ENCODE assay signal across 18 cellular contexts in the genomic region with DNA sequence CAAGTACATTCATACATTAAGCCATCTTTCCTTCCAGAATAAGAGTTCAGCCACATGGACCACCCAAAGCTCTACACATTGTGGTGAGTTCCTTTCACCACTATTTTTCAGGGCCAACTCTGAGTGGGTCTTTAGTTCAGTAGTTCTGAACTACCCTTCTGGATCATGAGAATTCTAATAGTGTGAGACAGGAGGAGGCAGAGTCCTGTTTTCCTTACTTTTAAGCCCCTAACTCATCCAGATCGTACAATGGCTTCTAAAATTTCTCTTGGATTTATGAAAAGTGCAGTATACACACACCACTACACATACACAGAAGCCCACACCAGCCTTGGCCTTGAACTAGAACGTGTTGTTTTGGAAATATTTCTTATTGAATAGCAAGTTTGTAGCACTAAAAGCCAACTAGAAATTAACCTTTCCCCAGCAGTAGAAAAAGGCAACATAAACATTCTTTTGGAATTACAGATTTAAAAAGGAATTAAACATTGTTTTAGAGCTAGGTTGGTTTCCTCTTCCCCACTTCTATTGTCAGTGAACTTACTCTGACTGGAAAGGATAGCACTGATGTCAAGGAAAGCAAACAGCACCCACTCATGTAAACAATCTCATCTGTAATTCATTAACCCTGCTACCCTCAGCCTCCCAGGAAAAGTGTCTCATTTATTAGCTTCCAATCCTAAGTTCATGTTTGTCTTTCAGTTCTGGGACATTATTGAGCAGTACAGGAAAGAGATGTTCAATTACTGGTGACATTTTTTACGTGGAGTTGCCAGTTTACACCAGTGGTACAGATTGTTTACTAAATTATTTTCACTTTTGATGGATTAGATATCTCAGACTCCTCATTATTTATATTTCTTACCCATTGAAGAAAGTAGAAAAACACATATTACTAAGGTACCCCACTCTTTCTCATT.
A peak's percentile ranks its signal among the peaks of the same experiment; 100 is the strongest.
DNase-seq lines count a peak whose midpoint lies in the region; ATAC-seq and TF ChIP-seq lines count a peak whose summit lies in the region.
"Had no signal": no experiment of that assay in that cellular context is flagged by ENCODE, and none has a peak within 500 bp of the region (broad histone marks: within the 10 kb centered on the region; RNA-seq: fewer than 3 reads in every experiment).

No MANE protein-coding gene starts in this region.

- H3K4me1 ChIP-seq in gastroesophageal sphincter = peaks cover 11 to 56% (median 14%) of the 10 kb centered on the region in 3 donors
- H3K4me1 ChIP-seq: BLaER1, breast epithelium, parathyroid adenoma, upper lobe of left lung had no signal

- TF ChIP-seq CTCF in VCaP (conservative IDR thresholded peaks at IDR 0.05) (no peak), gastroesophageal sphincter (IDR thresholded peaks at IDR 0.05) (no peak), osteocyte (IDR thresholded peaks at IDR 0.05) (no peak)

- TF ChIP-seq EP300 in gastroesophageal sphincter (IDR thresholded peaks at IDR 0.05) = no peak

- no peaks in the 10 kb centered on the region for H3K36me3 ChIP-seq in gastroesophageal sphincter
- H3K36me3 ChIP-seq: BLaER1, breast epithelium, heart right ventricle, upper lobe of left lung had no signal

- no peaks in the 10 kb centered on the region for H3K36me3 Mint-ChIP-seq in osteocyte (ENCODE audit: unreplicated experiment)

- DNase-seq in DMS53 (lab: John Stamatoyannopoulos, UW) (peak; percentile 94), osteocyte (ENCODE audit: extremely low spot score, unreplicated experiment) (no peak)
- DNase-seq in stimulated activated CD4-positive, alpha-beta T cell treated with anti-CD3 and anti-CD28 coated beads, Interleukin-2, amount 100 ng/mL, for 24 hours = no peak
- DNase-seq in stimulated activated CD8-positive, alpha-beta memory T cell treated with anti-CD3 and anti-CD28 coated beads, Interleukin-4, amount 100 ng/mL, for 48 hours = no peak
- DNase-seq: activated CD8-positive, alpha-beta memory T cell treated with anti-CD3 and anti-CD28 coated beads for 24 hours; activated effector memory CD4-positive, alpha-beta T cell treated with anti-CD3 and anti-CD28 coated beads, Interleukin-2, amount 50 U/mL, for 16 hours; heart right ventricle; mammary epithelial cell; SIG-M5; stimulated activated CD4-positive, alpha-beta T cell treated with anti-CD3 and anti-CD28 coated beads, Interleukin-1b, Interleukin-23, amount 100 ng/mL, for 48 hours; upper lobe of left lung had no signal

- 15 to 56% methylated on average over 2 to 3 of the region's 3 CpGs for WGBS in gastroesophageal sphincter (ENCODE audit: low coverage in 1 of 2), 2 donors

- no peaks in the 10 kb centered on the region for H3K9me3 Mint-ChIP-seq in osteocyte (ENCODE audit: unreplicated experiment)

- H3K9me3 ChIP-seq in gastroesophageal sphincter = no peaks in the 10 kb centered on the region
- H3K9me3 ChIP-seq: BLaER1, breast epithelium, heart right ventricle, upper lobe of left lung had no signal

- ATAC-seq in gastroesophageal sphincter (no peak), GM21360 (IDR thresholded peaks at IDR 0.05; ENCODE audit: unreplicated experiment) (no peak), GM21737 (IDR thresholded peaks at IDR 0.05; ENCODE audit: unreplicated experiment) (no peak)
- ATAC-seq: heart right ventricle had no signal

- no peaks in the 10 kb centered on the region for H3K27me3 ChIP-seq in gastroesophageal sphincter
- H3K27me3 ChIP-seq: BLaER1, breast epithelium, heart right ventricle, upper lobe of left lung had no signal

- H3K27ac ChIP-seq in VCaP (peak overlapping the region; percentile 98), gastroesophageal sphincter (peak overlapping the region in 3 of 4 donors; percentile 16 to 56 (median 53))
- H3K27ac ChIP-seq: BLaER1, heart right ventricle, parathyroid adenoma, upper lobe of left lung had no signal

- H3K27ac Mint-ChIP-seq in osteocyte (ENCODE audit: unreplicated experiment) = peak overlapping the region; percentile 57

- peaks cover 45% of the 10 kb centered on the region for H3K4me1 Mint-ChIP-seq in osteocyte (ENCODE audit: unreplicated experiment)

- no peak overlapping the region for H3K4me3 ChIP-seq in gastroesophageal sphincter
- H3K4me3 ChIP-seq: BLaER1, breast epithelium, heart right ventricle, upper lobe of left lung had no signal

- H3K4me3 Mint-ChIP-seq in osteocyte (ENCODE audit: unreplicated experiment) = no peak overlapping the region

- no peak for TF ChIP-seq POLR2A in gastroesophageal sphincter (IDR thresholded peaks at IDR 0.05)

- H3K27me3 Mint-ChIP-seq in osteocyte (ENCODE audit: unreplicated experiment) = no peaks in the 10 kb centered on the region
